In genomic region chr16:54353097-54353496, GRCh38 we compare ENCODE assay signal across 28 cellular contexts.
"Had no signal": no experiment of that assay in that cellular context is flagged by ENCODE, and none has a peak within 500 bp of the region (broad histone marks: within the 10 kb centered on the region; RNA-seq: fewer than 3 reads in every experiment).

No MANE protein-coding gene starts in this region.

- H3K27me3 ChIP-seq: ascending aorta, cardiac muscle cell had no signal

- H3K4me1 ChIP-seq: ascending aorta had no signal

- DNase-seq: activated CD4-positive, alpha-beta memory T cell treated with anti-CD3 and anti-CD28 coated beads, Interleukin-2, amount 10 ng/mL, durations not matched to agents 7 days and 5 days; activated CD4-positive, alpha-beta T cell treated with anti-CD3 and anti-CD28 coated beads for 1 hour; activated CD4-positive, alpha-beta T cell treated with anti-CD3 and anti-CD28 coated beads for 36 hours; activated CD4-positive, alpha-beta T cell treated with anti-CD3 and anti-CD28 coated beads for 48 hours; activated CD4-positive, alpha-beta T cell treated with anti-CD3 and anti-CD28 coated beads, Interleukin-2, amount 10 ng/mL, durations not matched to agents 7 days and 5 days; activated CD4-positive, alpha-beta T cell treated with anti-CD3 and anti-CD28 coated beads, Interleukin-2, amount 50 U/mL, for 48 hours; activated CD4-positive, CD25-positive, alpha-beta regulatory T cell; activated CD8-positive, alpha-beta memory T cell treated with anti-CD3 and anti-CD28 coated beads for 24 hours; activated CD8-positive, alpha-beta memory T cell treated with anti-CD3 and anti-CD28 coated beads, Interleukin-2, amount 10 ng/mL, durations not matched to agents 7 days and 5 days; activated CD8-positive, alpha-beta memory T cell treated with anti-CD3 and anti-CD28 coated beads, Interleukin-2, amount 50 U/mL, for 48 hours; activated CD8-positive, alpha-beta T cell treated with anti-CD3 and anti-CD28 coated beads, Interleukin-2, amount 10 ng/mL, durations not matched to agents 7 days and 5 days; activated effector memory CD4-positive, alpha-beta T cell treated with Interleukin-2 at 50 U/mL for 16 hours; activated gamma-delta T cell; activated naive CD4-positive, alpha-beta T cell treated with anti-CD3 and anti-CD28 coated beads, Interleukin-2, amount 10 ng/mL, durations not matched to agents 7 days and 5 days; activated naive CD4-positive, alpha-beta T cell treated with Interleukin-2 at 50 U/mL for 16 hours; activated naive CD8-positive, alpha-beta T cell treated with anti-CD3 and anti-CD28 coated beads, Interleukin-2, amount 10 ng/mL, durations not matched to agents 7 days and 5 days; activated naive CD8-positive, alpha-beta T cell treated with anti-CD3 and anti-CD28 coated beads, Interleukin-2, amount 50 U/mL, for 24 hours; activated T-cell treated with anti-CD3 and anti-CD28 coated beads, Interleukin-2, amount 50 U/mL, for 24 hours; activated T-cell treated with anti-CD3 and anti-CD28 coated beads, Interleukin-2, amount 50 U/mL, for 48 hours; amygdala; anterior cingulate cortex; caudate nucleus; cerebellar nuclear complex; T-helper 2 cell; T-helper 9 cell; WERI-Rb-1 had no signal

- H3K4me3 ChIP-seq: ascending aorta, cardiac muscle cell had no signal

- H3K36me3 ChIP-seq: ascending aorta, cardiac muscle cell, WERI-Rb-1 had no signal

- H3K27ac ChIP-seq: ascending aorta, cardiac muscle cell, WERI-Rb-1 had no signal
